ENCODE assay signal across 16 cellular contexts in the genomic region with DNA sequence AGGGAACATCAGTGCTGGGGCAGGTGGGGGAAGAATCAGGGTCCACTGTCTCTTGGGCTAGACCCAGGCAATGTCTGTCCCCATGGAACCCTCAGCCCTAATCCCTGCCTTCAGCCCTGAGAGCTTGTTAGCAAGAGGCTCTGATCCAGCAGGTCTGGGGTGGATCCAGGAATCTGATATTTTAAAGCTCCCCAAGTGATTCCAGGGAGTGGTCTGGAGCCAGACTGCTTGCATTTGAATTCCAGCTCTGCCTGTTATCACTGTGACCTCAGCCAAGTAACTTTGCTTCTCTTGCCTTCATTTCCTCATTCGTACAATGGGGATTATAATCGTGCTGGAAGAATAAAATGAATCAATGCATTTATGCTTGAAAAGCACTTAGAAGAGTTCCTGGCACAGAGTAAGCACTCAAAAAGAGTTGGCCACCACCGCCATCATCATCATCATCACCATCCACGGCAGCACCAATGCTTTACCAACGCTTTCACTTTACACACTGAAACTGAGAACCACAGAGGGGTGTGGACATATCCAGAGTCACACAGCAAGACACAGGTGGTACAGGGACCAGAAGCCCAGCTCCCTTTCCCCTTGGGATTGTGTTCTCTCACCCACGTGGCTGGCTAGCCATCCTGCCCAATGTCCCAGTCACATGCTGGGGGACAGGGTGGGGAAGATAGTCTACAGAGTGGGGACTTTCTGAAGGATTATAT.
A peak's percentile ranks its signal among the peaks of the same experiment; 100 is the strongest.
DNase-seq lines count a peak whose midpoint lies in the region; ATAC-seq, FAIRE-seq and TF ChIP-seq lines count a peak whose summit lies in the region.
"Had no signal": no experiment of that assay in that cellular context is flagged by ENCODE, and none has a peak within 500 bp of the region (broad histone marks: within the 10 kb centered on the region; RNA-seq: fewer than 3 reads in every experiment).

No MANE protein-coding gene starts in this region.

- BruUV-seq in OCI-LY7 (replicated peaks; lab: Mats Ljungman, UMichigan) (no TSS peak), endothelial cell of umbilical vein (replicated peaks; lab: Mats Ljungman, UMichigan) (no TSS peak)

- H3K27ac ChIP-seq in left ventricle myocardium inferior (replicated peaks) (no peak overlapping the region), OCI-LY7 (ENCODE audit: low read depth, low read length, poor library complexity, severe bottlenecking) (peak overlapping the region; percentile 5), endothelial cell of umbilical vein (ENCODE audit: insufficient read depth, low read depth, low read length) (no peak overlapping the region), transverse colon (no peak overlapping the region), upper lobe of right lung (no peak overlapping the region)
- H3K27ac ChIP-seq: A549 had no signal

- DNase-seq in Right ventricle myocardium inferior (ENCODE audit: missing footprints) (no peak), left ventricle myocardium inferior (no peak), OCI-LY7 (ENCODE audit: low spot score) (peak; percentile 66), endothelial cell of umbilical vein (ENCODE audit: low read depth, low spot score) (no peak), transverse colon (peak; percentile 21), HPDE6-E6E7 (ENCODE audit: extremely low spot score) (no peak), upper lobe of right lung (no peak)
- DNase-seq: Caco-2, HCEC 1CT, NCI-H1436, NCI-H2081, NCI-H524, PC-3 had no signal

- dilution Hi-C loops in endothelial cell of umbilical vein (cut with MboI; ENCODE audit: extremely low pct_ligation_motif_present, low sequenced_read_pairs): no loop called here

- FAIRE-seq in endothelial cell of umbilical vein (lab: Jason Lieb, UNC): peak; percentile 33
- FAIRE-seq: A549, GM12891 had no signal

- no peaks in the 10 kb centered on the region for H3K9me1 ChIP-seq in endothelial cell of umbilical vein (replicated peaks; ENCODE audit: control insufficient read depth, extremely low read depth, insufficient read depth, low read length)

- H3K36me3 ChIP-seq in left ventricle myocardium inferior: no peaks in the 10 kb centered on the region
- no peaks in the 10 kb centered on the region for H3K36me3 ChIP-seq in OCI-LY7 (ENCODE audit: insufficient read depth, low read length)
- no peaks in the 10 kb centered on the region for H3K36me3 ChIP-seq in endothelial cell of umbilical vein (ENCODE audit: control insufficient read depth in 2 of 2, extremely low read depth in 1 of 2, insufficient read depth in 2 of 2, low read length in 2 of 2)
- H3K36me3 ChIP-seq in transverse colon: no peaks in the 10 kb centered on the region
- no peaks in the 10 kb centered on the region for H3K36me3 ChIP-seq in upper lobe of right lung

- H3K4me2 ChIP-seq in OCI-LY7 (ENCODE audit: low read length): peak overlapping the region; percentile 60
- no peak overlapping the region for H3K4me2 ChIP-seq in endothelial cell of umbilical vein (ENCODE audit: insufficient read depth, low read length)
- H3K4me2 ChIP-seq: A549 had no signal

- TF ChIP-seq POLR2A in endothelial cell of umbilical vein (IDR thresholded peaks at IDR 0.05; ENCODE audit: low read depth, low read length) (no peak), transverse colon (IDR thresholded peaks at IDR 0.05) (no peak)

- H3K4me1 ChIP-seq in left ventricle myocardium inferior (no peaks in the 10 kb centered on the region), OCI-LY7 (ENCODE audit: insufficient read depth, low read length, poor library complexity, severe bottlenecking) (peaks cover 69% of the 10 kb centered on the region), endothelial cell of umbilical vein (ENCODE audit: control insufficient read depth, extremely low read depth, insufficient read depth, low read length) (peaks cover 16% of the 10 kb centered on the region), transverse colon (no peaks in the 10 kb centered on the region), upper lobe of right lung (no peaks in the 10 kb centered on the region)
- H3K4me1 ChIP-seq: A549, Caco-2 had no signal

- TF ChIP-seq CTCF in left ventricle myocardium inferior (IDR thresholded peaks at IDR 0.05; ENCODE audit: borderline replicate concordance) (no peak), OCI-LY7 (conservative IDR thresholded peaks at IDR 0.05; ENCODE audit: low read length) (no peak), endothelial cell of umbilical vein (IDR thresholded peaks at IDR 0.05; ENCODE audit: extremely low read depth in 1 of 2, insufficient read depth in 1 of 2, low read depth in 1 of 2, low read length in 2 of 2) (no peak), transverse colon (IDR thresholded peaks at IDR 0.05) (no peak), upper lobe of right lung (IDR thresholded peaks at IDR 0.05) (no peak)

- H3K27me3 ChIP-seq in left ventricle myocardium inferior (ENCODE audit: low read depth): no peaks in the 10 kb centered on the region
- peaks cover 0 to 3% of the 10 kb centered on the region in 2 experiments for H3K27me3 ChIP-seq in endothelial cell of umbilical vein (ENCODE audit: control insufficient read depth in 2 of 2, insufficient read depth in 2 of 2, low read length in 2 of 2)
- no peaks in the 10 kb centered on the region for H3K27me3 ChIP-seq in transverse colon
- no peaks in the 10 kb centered on the region for H3K27me3 ChIP-seq in upper lobe of right lung

- CTCF ChIA-PET in OCI-LY7 (lab: Charles Lee; ENCODE audit: unreplicated experiment) (no interaction called here), endothelial cell of umbilical vein (lab: Charles Lee) (no interaction called here)

- H4K20me1 ChIP-seq in OCI-LY7 (ENCODE audit: insufficient read depth, low read length): no peaks in the 10 kb centered on the region
- no peaks in the 10 kb centered on the region for H4K20me1 ChIP-seq in endothelial cell of umbilical vein (replicated peaks; ENCODE audit: control insufficient read depth, extremely low read depth, insufficient read depth, low read length)

- H3K9me3 ChIP-seq in left ventricle myocardium inferior (replicated peaks) (no peaks in the 10 kb centered on the region), OCI-LY7 (ENCODE audit: low read length) (no peaks in the 10 kb centered on the region), endothelial cell of umbilical vein (replicated peaks; ENCODE audit: control insufficient read depth, insufficient read depth, low read length) (no peaks in the 10 kb centered on the region), transverse colon (no peaks in the 10 kb centered on the region), upper lobe of right lung (no peaks in the 10 kb centered on the region)
- H3K9me3 ChIP-seq: A549, Caco-2 had no signal

- H3K79me2 ChIP-seq in OCI-LY7 (ENCODE audit: insufficient read depth, low read depth, low read length) (no peaks in the 10 kb centered on the region), endothelial cell of umbilical vein (ENCODE audit: control insufficient read depth, insufficient read depth, low read length) (no peaks in the 10 kb centered on the region)

- ATAC-seq in Right ventricle myocardium inferior (peak; percentile 52), HG02798 (IDR thresholded peaks at IDR 0.05; ENCODE audit: poor library complexity, unreplicated experiment) (no peak), upper lobe of right lung (no peak)
- ATAC-seq: A549, PC-3 had no signal

- in situ Hi-C loops in transverse colon (cut with MboI; ENCODE audit: low pct_ligation_motif_present in 1 of 4, low pct_unique_long_range_greater_than_20kb in 1 of 4, low sequenced_read_pairs in 3 of 4): no loop called here

- H3K9me2 ChIP-seq in OCI-LY7 (ENCODE audit: insufficient read depth, low read length): no peaks in the 10 kb centered on the region

- TF ChIP-seq EP300 in transverse colon (IDR thresholded peaks at IDR 0.05; ENCODE audit: low read depth): no peak

- POLR2A ChIA-PET in OCI-LY7 (lab: Charles Lee) (interaction anchor here (0.5 to 1.9 kb wide), 5 partner anchors 9 to 63 kb away, joined by 3 to 8 read pairs (median 3); no protein-coding TSS in a partner anchor), endothelial cell of umbilical vein (lab: Charles Lee) (no interaction called here)

- H2AFZ ChIP-seq in OCI-LY7 (ENCODE audit: low read length) (peak overlapping the region; percentile 97), endothelial cell of umbilical vein (ENCODE audit: low read depth, low read length) (peak overlapping the region; percentile 31)

- intact Hi-C loops in Right ventricle myocardium inferior (cut with DNase I) (loop anchor here (5.0 kb wide), 1 partner anchor 149 kb away; no protein-coding TSS in a partner anchor), left ventricle myocardium inferior (cut with micrococcal nuclease) (no loop called here), OCI-LY7 (cut with micrococcal nuclease; ENCODE audit: unreplicated experiment) (no loop called here), endothelial cell of umbilical vein (cut with micrococcal nuclease) (no loop called here), transverse colon (cut with DNase I; ENCODE audit: low total_unique reads) (no loop called here), upper lobe of right lung (cut with DNase I) (no loop called here)

- no peak overlapping the region for H3K4me3 ChIP-seq in left ventricle myocardium inferior
- peak overlapping the region; percentile 28 for H3K4me3 ChIP-seq in OCI-LY7 (ENCODE audit: low read depth, low read length, poor library complexity, severe bottlenecking)
- no peak overlapping the region for H3K4me3 ChIP-seq in endothelial cell of umbilical vein (replicated peaks in 1 of 3; ENCODE audit: insufficient read depth in 1 of 3, low read depth in 1 of 3, low read length in 3 of 3)
- H3K4me3 ChIP-seq in transverse colon: no peak overlapping the region
- no peak overlapping the region for H3K4me3 ChIP-seq in upper lobe of right lung
- H3K4me3 ChIP-seq: A549 had no signal

- WGBS in transverse colon (ENCODE audit: low coverage in 1 of 2), 2 donors: 55% methylated on average over 6 of the region's 6 CpGs; no CpG with 5 or more reads in 1 of the 2 donors

- no peak overlapping the region for H3K9ac ChIP-seq in endothelial cell of umbilical vein (replicated peaks; ENCODE audit: extremely low read depth, insufficient read depth, low read length)

TF ChIP-seq in endothelial cell of umbilical vein, 7 proteins besides CTCF, POLR2A, EP300 and RAD21:
- no peak for TF ChIP-seq FOS (IDR thresholded peaks at IDR 0.05; ENCODE audit: borderline replicate concordance, insufficient read depth, low read length)
- TF ChIP-seq, protein P1, sequence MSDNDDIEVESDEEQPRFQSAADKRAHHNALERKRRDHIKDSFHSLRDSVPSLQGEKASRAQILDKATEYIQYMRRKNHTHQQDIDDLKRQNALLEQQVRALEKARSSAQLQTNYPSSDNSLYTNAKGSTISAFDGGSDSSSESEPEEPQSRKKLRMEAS (IDR thresholded peaks at IDR 0.05; ENCODE audit: insufficient read depth, insufficient read length): no peak
- TF ChIP-seq MYC (IDR thresholded peaks at IDR 0.05; ENCODE audit: low read depth, low read length): no peak
- TF ChIP-seq GATA2 (IDR thresholded peaks at IDR 0.05; ENCODE audit: insufficient read depth, insufficient read length, low read depth, low read length): no peak
- no peak for TF ChIP-seq POLR2AphosphoS5 (IDR thresholded peaks at IDR 0.05; ENCODE audit: insufficient read depth, low read depth, low read length)
- no peak for TF ChIP-seq JUN (IDR thresholded peaks at IDR 0.05; ENCODE audit: borderline replicate concordance, insufficient read depth, insufficient read length, low read depth)
- TF ChIP-seq EZH2 (IDR thresholded peaks at IDR 0.05; ENCODE audit: borderline replicate concordance, low read depth, low read length, severe bottlenecking): no peak

Comparison
In these comparisons a context has a peak if more than half of its experiments do, and no peak if none do; other contexts are left out.
1. DNase-seq: peak in OCI-LY7 (single experiment) and transverse colon (single experiment); none in Right ventricle myocardium inferior (single experiment), left ventricle myocardium inferior (single experiment), endothelial cell of umbilical vein (single experiment), HPDE6-E6E7 (single experiment) and upper lobe of right lung (single experiment).